1 cellular context compared by ENCODE assay signal in the genomic region with DNA sequence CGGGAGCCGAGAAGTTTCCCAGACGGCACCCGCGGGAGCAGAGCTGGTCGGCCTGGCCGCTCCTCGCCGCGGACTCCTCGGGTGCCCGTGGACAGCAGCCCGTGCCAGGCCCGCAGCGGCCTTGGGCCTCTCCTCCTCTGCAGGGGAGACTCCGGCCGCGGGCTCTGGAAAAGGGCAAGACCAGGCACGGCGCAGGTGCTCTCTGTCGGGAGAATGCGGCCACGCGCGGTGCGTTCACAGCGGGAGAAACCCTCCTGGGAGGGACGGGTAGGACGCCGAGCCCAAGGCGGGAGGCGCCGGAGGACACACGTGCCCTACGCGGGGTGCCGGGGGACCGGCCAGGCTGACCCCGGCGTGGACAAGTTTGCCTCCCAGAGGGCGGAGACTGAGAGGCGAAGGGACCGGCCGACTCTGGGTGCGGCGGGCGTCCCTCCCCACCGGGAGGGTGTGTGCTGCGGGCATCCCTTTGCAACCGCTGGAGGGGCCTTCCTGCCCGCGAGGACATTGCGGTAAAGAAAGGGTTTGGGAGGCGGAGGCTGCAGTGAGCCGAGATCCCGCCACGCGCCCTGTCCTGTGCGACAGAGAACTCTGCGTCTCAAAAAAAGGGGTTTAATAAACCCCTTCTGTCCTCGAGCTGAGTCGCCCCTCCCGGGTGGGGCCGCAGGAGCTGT.
TF ChIP-seq lines count a peak whose summit lies in the region.

No MANE protein-coding gene starts in this region.

TF ChIP-seq in SK-N-SH, 30 proteins besides CTCF, POLR2A, EP300 and RAD21 (continued from another document):
- no peak for TF ChIP-seq RXRA (IDR thresholded peaks at IDR 0.05; ENCODE audit: borderline replicate concordance, low read depth)
